Comparison of ENCODE assay signal across 1 cellular context in genomic region chr7:101244385-101245146, GRCh38.
TF ChIP-seq lines count a peak whose summit lies in the region.

TSS of gene FIS1 (minus strand) at chr7:101245081. CDS start at chr7:101245004, 77 bp downstream.

TF ChIP-seq in GM23338, 12 proteins besides CTCF, POLR2A, EP300 and RAD21 (continued from another document):
- TF ChIP-seq, protein P1, sequence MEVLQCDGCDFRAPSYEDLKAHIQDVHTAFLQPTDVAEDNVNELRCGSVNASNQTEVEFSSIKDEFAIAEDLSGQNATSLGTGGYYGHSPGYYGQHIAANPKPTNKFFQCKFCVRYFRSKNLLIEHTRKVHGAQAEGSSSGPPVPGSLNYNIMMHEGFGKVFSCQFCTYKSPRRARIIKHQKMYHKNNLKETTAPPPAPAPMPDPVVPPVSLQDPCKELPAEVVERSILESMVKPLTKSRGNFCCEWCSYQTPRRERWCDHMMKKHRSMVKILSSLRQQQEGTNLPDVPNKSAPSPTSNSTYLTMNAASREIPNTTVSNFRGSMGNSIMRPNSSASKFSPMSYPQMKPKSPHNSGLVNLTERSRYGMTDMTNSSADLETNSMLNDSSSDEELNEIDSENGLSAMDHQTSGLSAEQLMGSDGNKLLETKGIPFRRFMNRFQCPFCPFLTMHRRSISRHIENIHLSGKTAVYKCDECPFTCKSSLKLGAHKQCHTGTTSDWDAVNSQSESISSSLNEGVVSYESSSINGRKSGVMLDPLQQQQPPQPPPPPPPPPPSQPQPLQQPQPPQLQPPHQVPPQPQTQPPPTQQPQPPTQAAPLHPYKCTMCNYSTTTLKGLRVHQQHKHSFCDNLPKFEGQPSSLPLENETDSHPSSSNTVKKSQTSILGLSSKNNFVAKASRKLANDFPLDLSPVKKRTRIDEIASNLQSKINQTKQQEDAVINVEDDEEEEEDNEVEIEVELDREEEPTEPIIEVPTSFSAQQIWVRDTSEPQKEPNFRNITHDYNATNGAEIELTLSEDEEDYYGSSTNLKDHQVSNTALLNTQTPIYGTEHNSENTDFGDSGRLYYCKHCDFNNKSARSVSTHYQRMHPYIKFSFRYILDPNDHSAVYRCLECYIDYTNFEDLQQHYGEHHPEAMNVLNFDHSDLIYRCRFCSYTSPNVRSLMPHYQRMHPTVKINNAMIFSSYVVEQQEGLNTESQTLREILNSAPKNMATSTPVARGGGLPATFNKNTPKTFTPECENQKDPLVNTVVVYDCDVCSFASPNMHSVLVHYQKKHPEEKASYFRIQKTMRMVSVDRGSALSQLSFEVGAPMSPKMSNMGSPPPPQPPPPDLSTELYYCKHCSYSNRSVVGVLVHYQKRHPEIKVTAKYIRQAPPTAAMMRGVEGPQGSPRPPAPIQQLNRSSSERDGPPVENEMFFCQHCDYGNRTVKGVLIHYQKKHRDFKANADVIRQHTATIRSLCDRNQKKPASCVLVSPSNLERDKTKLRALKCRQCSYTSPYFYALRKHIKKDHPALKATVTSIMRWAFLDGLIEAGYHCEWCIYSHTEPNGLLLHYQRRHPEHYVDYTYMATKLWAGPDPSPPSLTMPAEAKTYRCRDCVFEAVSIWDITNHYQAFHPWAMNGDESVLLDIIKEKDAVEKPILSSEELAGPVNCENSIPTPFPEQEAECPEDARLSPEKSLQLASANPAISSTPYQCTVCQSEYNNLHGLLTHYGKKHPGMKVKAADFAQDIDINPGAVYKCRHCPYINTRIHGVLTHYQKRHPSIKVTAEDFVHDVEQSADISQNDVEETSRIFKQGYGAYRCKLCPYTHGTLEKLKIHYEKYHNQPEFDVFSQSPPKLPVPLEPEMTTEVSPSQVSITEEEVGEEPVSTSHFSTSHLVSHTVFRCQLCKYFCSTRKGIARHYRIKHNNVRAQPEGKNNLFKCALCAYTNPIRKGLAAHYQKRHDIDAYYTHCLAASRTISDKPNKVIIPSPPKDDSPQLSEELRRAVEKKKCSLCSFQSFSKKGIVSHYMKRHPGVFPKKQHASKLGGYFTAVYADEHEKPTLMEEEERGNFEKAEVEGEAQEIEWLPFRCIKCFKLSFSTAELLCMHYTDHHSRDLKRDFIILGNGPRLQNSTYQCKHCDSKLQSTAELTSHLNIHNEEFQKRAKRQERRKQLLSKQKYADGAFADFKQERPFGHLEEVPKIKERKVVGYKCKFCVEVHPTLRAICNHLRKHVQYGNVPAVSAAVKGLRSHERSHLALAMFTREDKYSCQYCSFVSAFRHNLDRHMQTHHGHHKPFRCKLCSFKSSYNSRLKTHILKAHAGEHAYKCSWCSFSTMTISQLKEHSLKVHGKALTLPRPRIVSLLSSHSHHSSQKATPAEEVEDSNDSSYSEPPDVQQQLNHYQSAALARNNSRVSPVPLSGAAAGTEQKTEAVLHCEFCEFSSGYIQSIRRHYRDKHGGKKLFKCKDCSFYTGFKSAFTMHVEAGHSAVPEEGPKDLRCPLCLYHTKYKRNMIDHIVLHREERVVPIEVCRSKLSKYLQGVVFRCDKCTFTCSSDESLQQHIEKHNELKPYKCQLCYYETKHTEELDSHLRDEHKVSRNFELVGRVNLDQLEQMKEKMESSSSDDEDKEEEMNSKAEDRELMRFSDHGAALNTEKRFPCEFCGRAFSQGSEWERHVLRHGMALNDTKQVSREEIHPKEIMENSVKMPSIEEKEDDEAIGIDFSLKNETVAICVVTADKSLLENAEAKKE (CRISPR knock-in tag; IDR thresholded peaks at IDR 0.05), result no peak
- TF ChIP-seq, protein P2, sequence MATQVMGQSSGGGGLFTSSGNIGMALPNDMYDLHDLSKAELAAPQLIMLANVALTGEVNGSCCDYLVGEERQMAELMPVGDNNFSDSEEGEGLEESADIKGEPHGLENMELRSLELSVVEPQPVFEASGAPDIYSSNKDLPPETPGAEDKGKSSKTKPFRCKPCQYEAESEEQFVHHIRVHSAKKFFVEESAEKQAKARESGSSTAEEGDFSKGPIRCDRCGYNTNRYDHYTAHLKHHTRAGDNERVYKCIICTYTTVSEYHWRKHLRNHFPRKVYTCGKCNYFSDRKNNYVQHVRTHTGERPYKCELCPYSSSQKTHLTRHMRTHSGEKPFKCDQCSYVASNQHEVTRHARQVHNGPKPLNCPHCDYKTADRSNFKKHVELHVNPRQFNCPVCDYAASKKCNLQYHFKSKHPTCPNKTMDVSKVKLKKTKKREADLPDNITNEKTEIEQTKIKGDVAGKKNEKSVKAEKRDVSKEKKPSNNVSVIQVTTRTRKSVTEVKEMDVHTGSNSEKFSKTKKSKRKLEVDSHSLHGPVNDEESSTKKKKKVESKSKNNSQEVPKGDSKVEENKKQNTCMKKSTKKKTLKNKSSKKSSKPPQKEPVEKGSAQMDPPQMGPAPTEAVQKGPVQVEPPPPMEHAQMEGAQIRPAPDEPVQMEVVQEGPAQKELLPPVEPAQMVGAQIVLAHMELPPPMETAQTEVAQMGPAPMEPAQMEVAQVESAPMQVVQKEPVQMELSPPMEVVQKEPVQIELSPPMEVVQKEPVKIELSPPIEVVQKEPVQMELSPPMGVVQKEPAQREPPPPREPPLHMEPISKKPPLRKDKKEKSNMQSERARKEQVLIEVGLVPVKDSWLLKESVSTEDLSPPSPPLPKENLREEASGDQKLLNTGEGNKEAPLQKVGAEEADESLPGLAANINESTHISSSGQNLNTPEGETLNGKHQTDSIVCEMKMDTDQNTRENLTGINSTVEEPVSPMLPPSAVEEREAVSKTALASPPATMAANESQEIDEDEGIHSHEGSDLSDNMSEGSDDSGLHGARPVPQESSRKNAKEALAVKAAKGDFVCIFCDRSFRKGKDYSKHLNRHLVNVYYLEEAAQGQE (IDR thresholded peaks at IDR 0.05; ENCODE audit: unreplicated experiment), result no peak
- no peak for TF ChIP-seq ZNF331 (CRISPR knock-in tag; IDR thresholded peaks at IDR 0.05; ENCODE audit: low read depth)
